ENCODE assay signal across 23 cellular contexts in genomic region chr15:42772901-42773300, GRCh38. TPM values are rescaled to one million over a fixed set of nuclear protein-coding genes. Genes with fewer than 3 reads are reported as not detected.
DNase-seq lines count a peak whose midpoint lies in the region; ATAC-seq and TF ChIP-seq lines count a peak whose summit lies in the region.
"Had no signal": no experiment of that assay in that cellular context is flagged by ENCODE, and none has a peak within 500 bp of the region (broad histone marks: within the 10 kb centered on the region; RNA-seq: fewer than 3 reads in every experiment).

No MANE protein-coding gene starts in this region.

- no peak for ATAC-seq in stimulated activated effector memory CD8-positive, alpha-beta T cell treated with anti-CD3 and anti-CD28 coated beads, Interleukin-12 subunit alpha, Interleukin-12 subunit beta, amount 100 ng/mL, for 72 hours
- ATAC-seq in GM21619 (IDR thresholded peaks at IDR 0.05; ENCODE audit: unreplicated experiment) (no peak), gastrocnemius medialis (no peak)
- ATAC-seq: GM12878 had no signal

- H3K9me3 ChIP-seq in adrenal gland (replicated peaks in 1 of 3) (no peaks in the 10 kb centered on the region), tibial artery (no peaks in the 10 kb centered on the region), gastrocnemius medialis (no peaks in the 10 kb centered on the region)
- H3K9me3 ChIP-seq: BE2C had no signal

- H3K4me3 ChIP-seq in adrenal gland (no peak overlapping the region), tibial artery (no peak overlapping the region), gastrocnemius medialis (no peak overlapping the region)
- H3K4me3 ChIP-seq: BLaER1, GM12878 had no signal

- H3K4me1 Mint-ChIP-seq in stimulated activated effector memory CD8-positive, alpha-beta T cell treated with anti-CD3 and anti-CD28 coated beads, Interleukin-12 subunit alpha, Interleukin-12 subunit beta, amount 100 ng/mL, for 72 hours, result no peaks in the 10 kb centered on the region
- H3K4me1 Mint-ChIP-seq: CD14-positive monocyte had no signal

- in situ Hi-C loops in gastrocnemius medialis (cut with MboI; ENCODE audit: low sequenced_read_pairs in 4 of 4), result no loop called here

- H3K27ac Mint-ChIP-seq in stimulated activated effector memory CD8-positive, alpha-beta T cell treated with anti-CD3 and anti-CD28 coated beads, Interleukin-12 subunit alpha, Interleukin-12 subunit beta, amount 100 ng/mL, for 72 hours, result peak overlapping the region; percentile 4
- H3K27ac Mint-ChIP-seq: CD4-positive, alpha-beta memory T cell; CD8-positive, alpha-beta memory T cell had no signal

- H3K4me3 Mint-ChIP-seq in stimulated activated effector memory CD8-positive, alpha-beta T cell treated with anti-CD3 and anti-CD28 coated beads, Interleukin-12 subunit alpha, Interleukin-12 subunit beta, amount 100 ng/mL, for 72 hours, result no peak overlapping the region
- H3K4me3 Mint-ChIP-seq: CD14-positive monocyte; CD4-positive, alpha-beta memory T cell; CD4-positive, CD25-positive, alpha-beta regulatory T cell; CD8-positive, alpha-beta memory T cell had no signal

- H3K27me3 ChIP-seq in adrenal gland (no peaks in the 10 kb centered on the region), tibial artery (no peaks in the 10 kb centered on the region), gastrocnemius medialis (no peaks in the 10 kb centered on the region)
- H3K27me3 ChIP-seq: BE2C, BLaER1 had no signal

- intact Hi-C loops in adrenal gland (cut with DNase I) (no loop called here), tibial artery (cut with DNase I; ENCODE audit: low total_unique reads) (no loop called here), gastrocnemius medialis (cut with DNase I; ENCODE audit: low total_unique reads) (no loop called here)

- H3K36me3 Mint-ChIP-seq in stimulated activated effector memory CD8-positive, alpha-beta T cell treated with anti-CD3 and anti-CD28 coated beads, Interleukin-12 subunit alpha, Interleukin-12 subunit beta, amount 100 ng/mL, for 72 hours, result peaks cover 28% of the 10 kb centered on the region

- TF ChIP-seq POLR2A in adrenal gland (IDR thresholded peaks at IDR 0.05) (no peak), gastrocnemius medialis (IDR thresholded peaks at IDR 0.05) (no peak)

- DNase-seq in adrenal gland (peak; percentile 35 to 80 (median 75)), tibial artery (no peak), GOT3 (lab: John Stamatoyannopoulos, UW) (no peak), gastrocnemius medialis (no peak)
- DNase-seq in stimulated activated effector memory CD8-positive, alpha-beta T cell treated with anti-CD3 and anti-CD28 coated beads, Interleukin-12 subunit alpha, Interleukin-12 subunit beta, amount 100 ng/mL, for 72 hours (ENCODE audit: low spot score in 2 of 2), result no peak
- DNase-seq: 8988T; ACHN; BE2C; CD4-positive, alpha-beta memory T cell; CD4-positive, CD25-positive, alpha-beta regulatory T cell; CD8-positive, alpha-beta memory T cell; COR-L47; DMS 273 treated with DMSO at 0.1 percent for 48 hours; DMS153; DMS53; DMS79; DND-41; EL; GDM1 had no signal

- H3K27ac ChIP-seq in adrenal gland (no peak overlapping the region), tibial artery (peak overlapping the region; percentile 13 to 29), gastrocnemius medialis (no peak overlapping the region)
- H3K27ac ChIP-seq: BLaER1 had no signal

- H3K4me1 ChIP-seq in adrenal gland (replicated peaks in 1 of 2), result peaks cover 9 to 14% of the 10 kb centered on the region in 2 donors
- H3K4me1 ChIP-seq in tibial artery, result peaks cover 0 to 38% (median 16%) of the 10 kb centered on the region in 4 donors
- peaks cover 6 to 28% of the 10 kb centered on the region in 2 donors for H3K4me1 ChIP-seq in gastrocnemius medialis
- H3K4me1 ChIP-seq: BE2C, BLaER1 had no signal

- TF ChIP-seq CTCF in adrenal gland (IDR thresholded peaks at IDR 0.05) (no peak), tibial artery (IDR thresholded peaks at IDR 0.05) (no peak), gastrocnemius medialis (IDR thresholded peaks at IDR 0.05 in 4 of 5, conservative IDR thresholded peaks at IDR 0.05 in 1 of 5) (no peak)

- H3K36me3 ChIP-seq in adrenal gland (replicated peaks in 1 of 2) (peaks cover 0 to 6% of the 10 kb centered on the region in 2 donors), tibial artery (peaks cover 8 to 23% (median 20%) of the 10 kb centered on the region in 3 donors), gastrocnemius medialis (peaks cover 0 to 24% of the 10 kb centered on the region in 2 donors)

- WGBS in adrenal gland, 4 donors, result 69 to 72% (median 71%) methylated on average over 2 of the region's 2 CpGs

- H3K9me3 Mint-ChIP-seq in stimulated activated effector memory CD8-positive, alpha-beta T cell treated with anti-CD3 and anti-CD28 coated beads, Interleukin-12 subunit alpha, Interleukin-12 subunit beta, amount 100 ng/mL, for 72 hours, result no peaks in the 10 kb centered on the region

RNA-seq across cellular contexts. Expression of gene CDAN1, which starts 36.0 kb away (rescaled TPM):
- 10 to 100 TPM in 7 of 8 donors, 1 to 10 TPM in 1; 9.9 to 32.6 (median 13.5) TPM for total RNA-seq in adrenal gland
- polyA plus RNA-seq in adrenal gland, result 10 to 100 TPM in 2 of 3 donors, 1 to 10 TPM in 1; 3.6 to 40.8 (median 24.4) TPM
- total RNA-seq in gastrocnemius medialis, result 1 to 10 TPM; 4.2 to 5.9 (median 5.1) TPM

Comparison
In these comparisons a context has a peak if more than half of its experiments do, and no peak if none do; other contexts are left out.
1. DNase-seq: peak in adrenal gland (7 of 7); none in stimulated activated effector memory CD8-positive, alpha-beta T cell treated with anti-CD3 and anti-CD28 coated beads, Interleukin-12 subunit alpha, Interleukin-12 subunit beta, amount 100 ng/mL, for 72 hours (0 of 2), tibial artery (0 of 2), GOT3 (single experiment) and gastrocnemius medialis (0 of 2).
2. H3K27ac ChIP-seq: peak in tibial artery (2 of 2); none in adrenal gland (0 of 5) and gastrocnemius medialis (0 of 4).